ENCODE assay signal across 15 cellular contexts in the genomic region with DNA sequence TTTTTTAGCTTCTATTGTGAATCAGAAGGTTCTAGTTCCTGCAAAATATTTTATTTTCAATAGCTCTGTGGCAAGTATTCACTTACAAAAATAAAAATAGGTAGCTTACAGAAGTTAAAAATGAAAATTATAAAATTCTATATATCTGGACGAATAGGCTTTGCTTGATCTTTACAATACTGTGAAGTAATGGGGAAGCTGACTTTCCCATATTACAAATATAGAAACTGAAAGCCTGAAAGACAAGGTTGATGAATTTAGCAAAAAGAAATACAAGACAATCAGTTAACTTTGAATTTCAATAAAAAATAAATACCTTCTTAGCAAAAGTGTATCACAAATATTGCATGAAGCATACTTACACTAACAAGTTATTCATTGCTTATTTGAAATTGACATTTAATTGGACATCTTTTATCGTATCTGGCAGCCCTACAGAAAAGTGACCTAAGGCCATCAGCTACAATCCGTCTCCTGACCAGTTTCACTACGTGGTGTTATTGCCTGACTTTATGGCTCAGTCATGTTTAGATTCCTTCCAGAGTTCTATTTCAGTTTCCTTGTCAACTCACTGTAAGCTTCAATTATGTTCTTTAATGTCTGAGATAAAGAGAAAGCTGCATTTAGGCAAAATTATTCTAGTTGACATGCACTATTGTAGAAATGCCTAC.
DNase-seq lines count a peak whose midpoint lies in the region; ATAC-seq and TF ChIP-seq lines count a peak whose summit lies in the region.
"Had no signal": no experiment of that assay in that cellular context is flagged by ENCODE, and none has a peak within 500 bp of the region (broad histone marks: within the 10 kb centered on the region; RNA-seq: fewer than 3 reads in every experiment).

No MANE protein-coding gene starts in this region.

- H3K9ac ChIP-seq in endocrine pancreas (ENCODE audit: control insufficient read depth, insufficient read depth, low read length), result no peak overlapping the region

- no peak overlapping the region for H3K27ac ChIP-seq in right lobe of liver
- H3K27ac ChIP-seq in Peyer's patch, result no peak overlapping the region
- H3K27ac ChIP-seq: RWPE1, VCaP had no signal

- H3K4me1 ChIP-seq in endocrine pancreas (ENCODE audit: control insufficient read depth, insufficient read depth, low read length) (peaks cover 11% of the 10 kb centered on the region), right lobe of liver (no peaks in the 10 kb centered on the region), Peyer's patch (no peaks in the 10 kb centered on the region)

- TF ChIP-seq CTCF in GM12865 (IDR thresholded peaks at IDR 0.05; ENCODE audit: insufficient read depth, low read depth, low read length, missing control alignments) (no peak), right lobe of liver (IDR thresholded peaks at IDR 0.05) (no peak), Peyer's patch (IDR thresholded peaks at IDR 0.05) (no peak)

- ATAC-seq in GM19324 (IDR thresholded peaks at IDR 0.05; ENCODE audit: low FRiP score, unreplicated experiment) (peak; percentile 67), HG02973 (IDR thresholded peaks at IDR 0.05; ENCODE audit: unreplicated experiment) (peak; percentile 47), right lobe of liver (no peak)
- ATAC-seq: esophagus mucosa had no signal

- H3K27me3 ChIP-seq in endocrine pancreas (ENCODE audit: control insufficient read depth, insufficient read depth, low read length) (no peaks in the 10 kb centered on the region), right lobe of liver (no peaks in the 10 kb centered on the region), Peyer's patch (no peaks in the 10 kb centered on the region)

- intact Hi-C loops in right lobe of liver (cut with DNase I), result no loop called here

- peak; percentile 15 for DNase-seq in GM12865 (ENCODE audit: low read depth)
- no peak for DNase-seq in right lobe of liver
- no peak for DNase-seq in mesenteric fat pad (ENCODE audit: low spot score)
- no peak for DNase-seq in Peyer's patch
- DNase-seq in activated CD4-positive, CD25-positive, alpha-beta regulatory T cell treated with anti-CD3 and anti-CD28 coated beads, Interleukin-2, amount 50 U/mL, for 72 hours, result no peak
- DNase-seq: CD8-positive, alpha-beta memory T cell; Karpas-422; NCI-H1417 treated with DMSO at 0.1 percent for 48 hours; stimulated activated CD4-positive, alpha-beta T cell treated with anti-CD3 and anti-CD28 coated beads, Interleukin-2, amount 100 ng/mL, for 24 hours had no signal

- H3K36me3 ChIP-seq in endocrine pancreas (ENCODE audit: control insufficient read depth, insufficient read depth, low read length) (no peaks in the 10 kb centered on the region), right lobe of liver (no peaks in the 10 kb centered on the region), Peyer's patch (no peaks in the 10 kb centered on the region)

- WGBS in right lobe of liver (ENCODE audit: insufficient coverage, low coverage, low lambda C conversion rate, missing lambda C conversion rate), result 25% methylated on average over 4 of the region's 4 CpGs

- H3K9me3 ChIP-seq in endocrine pancreas (ENCODE audit: control insufficient read depth, low read length), result no peaks in the 10 kb centered on the region
- H3K9me3 ChIP-seq in right lobe of liver, result no peaks in the 10 kb centered on the region
- no peaks in the 10 kb centered on the region for H3K9me3 ChIP-seq in Peyer's patch

- no peak for TF ChIP-seq POLR2A in right lobe of liver (IDR thresholded peaks at IDR 0.05)
- no peak for TF ChIP-seq POLR2A in Peyer's patch (IDR thresholded peaks at IDR 0.05)

- H3K4me3 ChIP-seq in GM12865 (ENCODE audit: low read depth, low read length) (no peak overlapping the region), endocrine pancreas (ENCODE audit: control insufficient read depth, insufficient read depth, low read length) (peak overlapping the region; percentile 56), right lobe of liver (no peak overlapping the region), Peyer's patch (no peak overlapping the region)

Comparison
In these comparisons a context has a peak if more than half of its experiments do, and no peak if none do; other contexts are left out.
1. ATAC-seq: peak in GM19324 (single experiment) and HG02973 (single experiment); none in right lobe of liver (0 of 4).